ENCODE assay signal across 1 cellular context in the genomic region with DNA sequence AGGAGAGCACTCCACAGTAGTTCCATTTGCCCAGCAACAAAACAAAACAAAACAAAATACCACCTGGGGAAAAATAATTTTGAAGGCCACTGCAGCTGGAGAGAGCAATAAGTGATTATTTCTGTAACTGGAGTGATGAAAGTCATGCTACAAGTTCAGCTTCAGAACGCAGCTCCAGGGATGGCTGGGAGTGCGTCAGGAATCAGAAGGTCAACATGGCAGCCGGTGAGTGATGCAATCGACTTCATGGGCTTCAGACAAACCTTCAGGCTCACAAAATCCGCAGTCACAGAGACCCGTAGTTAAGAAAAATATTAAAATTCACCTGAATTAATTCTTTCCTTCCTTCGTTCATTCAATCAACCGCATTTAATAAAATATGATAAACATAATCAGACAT.
TF ChIP-seq lines count a peak whose summit lies in the region.

No MANE protein-coding gene starts in this region.

TF ChIP-seq in WTC11, 78 proteins besides CTCF, POLR2A, EP300 and RAD21 (continued from another document):
- TF ChIP-seq, protein P1, sequence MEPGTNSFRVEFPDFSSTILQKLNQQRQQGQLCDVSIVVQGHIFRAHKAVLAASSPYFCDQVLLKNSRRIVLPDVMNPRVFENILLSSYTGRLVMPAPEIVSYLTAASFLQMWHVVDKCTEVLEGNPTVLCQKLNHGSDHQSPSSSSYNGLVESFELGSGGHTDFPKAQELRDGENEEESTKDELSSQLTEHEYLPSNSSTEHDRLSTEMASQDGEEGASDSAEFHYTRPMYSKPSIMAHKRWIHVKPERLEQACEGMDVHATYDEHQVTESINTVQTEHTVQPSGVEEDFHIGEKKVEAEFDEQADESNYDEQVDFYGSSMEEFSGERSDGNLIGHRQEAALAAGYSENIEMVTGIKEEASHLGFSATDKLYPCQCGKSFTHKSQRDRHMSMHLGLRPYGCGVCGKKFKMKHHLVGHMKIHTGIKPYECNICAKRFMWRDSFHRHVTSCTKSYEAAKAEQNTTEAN (CRISPR knock-in tag; IDR thresholded peaks at IDR 0.05): no peak
- TF ChIP-seq TEAD4 (CRISPR knock-in tag; IDR thresholded peaks at IDR 0.05) (no peak), CREM (CRISPR knock-in tag; IDR thresholded peaks at IDR 0.05) (no peak), ZNF317 (CRISPR knock-in tag; IDR thresholded peaks at IDR 0.05; ENCODE audit: borderline replicate concordance, low read depth) (no peak), RELA (CRISPR knock-in tag; IDR thresholded peaks at IDR 0.05; ENCODE audit: borderline replicate concordance) (no peak)
- TF ChIP-seq, protein P2, sequence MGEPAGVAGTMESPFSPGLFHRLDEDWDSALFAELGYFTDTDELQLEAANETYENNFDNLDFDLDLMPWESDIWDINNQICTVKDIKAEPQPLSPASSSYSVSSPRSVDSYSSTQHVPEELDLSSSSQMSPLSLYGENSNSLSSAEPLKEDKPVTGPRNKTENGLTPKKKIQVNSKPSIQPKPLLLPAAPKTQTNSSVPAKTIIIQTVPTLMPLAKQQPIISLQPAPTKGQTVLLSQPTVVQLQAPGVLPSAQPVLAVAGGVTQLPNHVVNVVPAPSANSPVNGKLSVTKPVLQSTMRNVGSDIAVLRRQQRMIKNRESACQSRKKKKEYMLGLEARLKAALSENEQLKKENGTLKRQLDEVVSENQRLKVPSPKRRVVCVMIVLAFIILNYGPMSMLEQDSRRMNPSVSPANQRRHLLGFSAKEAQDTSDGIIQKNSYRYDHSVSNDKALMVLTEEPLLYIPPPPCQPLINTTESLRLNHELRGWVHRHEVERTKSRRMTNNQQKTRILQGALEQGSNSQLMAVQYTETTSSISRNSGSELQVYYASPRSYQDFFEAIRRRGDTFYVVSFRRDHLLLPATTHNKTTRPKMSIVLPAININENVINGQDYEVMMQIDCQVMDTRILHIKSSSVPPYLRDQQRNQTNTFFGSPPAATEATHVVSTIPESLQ (CRISPR knock-in tag; IDR thresholded peaks at IDR 0.05): no peak
- TF ChIP-seq, protein P3, sequence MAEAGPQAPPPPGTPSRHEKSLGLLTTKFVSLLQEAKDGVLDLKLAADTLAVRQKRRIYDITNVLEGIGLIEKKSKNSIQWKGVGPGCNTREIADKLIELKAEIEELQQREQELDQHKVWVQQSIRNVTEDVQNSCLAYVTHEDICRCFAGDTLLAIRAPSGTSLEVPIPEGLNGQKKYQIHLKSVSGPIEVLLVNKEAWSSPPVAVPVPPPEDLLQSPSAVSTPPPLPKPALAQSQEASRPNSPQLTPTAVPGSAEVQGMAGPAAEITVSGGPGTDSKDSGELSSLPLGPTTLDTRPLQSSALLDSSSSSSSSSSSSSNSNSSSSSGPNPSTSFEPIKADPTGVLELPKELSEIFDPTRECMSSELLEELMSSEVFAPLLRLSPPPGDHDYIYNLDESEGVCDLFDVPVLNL (CRISPR knock-in tag; IDR thresholded peaks at IDR 0.05; ENCODE audit: borderline replicate concordance, low read depth): no peak
- TF ChIP-seq, protein P4, sequence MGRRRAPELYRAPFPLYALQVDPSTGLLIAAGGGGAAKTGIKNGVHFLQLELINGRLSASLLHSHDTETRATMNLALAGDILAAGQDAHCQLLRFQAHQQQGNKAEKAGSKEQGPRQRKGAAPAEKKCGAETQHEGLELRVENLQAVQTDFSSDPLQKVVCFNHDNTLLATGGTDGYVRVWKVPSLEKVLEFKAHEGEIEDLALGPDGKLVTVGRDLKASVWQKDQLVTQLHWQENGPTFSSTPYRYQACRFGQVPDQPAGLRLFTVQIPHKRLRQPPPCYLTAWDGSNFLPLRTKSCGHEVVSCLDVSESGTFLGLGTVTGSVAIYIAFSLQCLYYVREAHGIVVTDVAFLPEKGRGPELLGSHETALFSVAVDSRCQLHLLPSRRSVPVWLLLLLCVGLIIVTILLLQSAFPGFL (CRISPR knock-in tag; IDR thresholded peaks at IDR 0.05; ENCODE audit: borderline replicate concordance): no peak
- TF ChIP-seq, protein P5, sequence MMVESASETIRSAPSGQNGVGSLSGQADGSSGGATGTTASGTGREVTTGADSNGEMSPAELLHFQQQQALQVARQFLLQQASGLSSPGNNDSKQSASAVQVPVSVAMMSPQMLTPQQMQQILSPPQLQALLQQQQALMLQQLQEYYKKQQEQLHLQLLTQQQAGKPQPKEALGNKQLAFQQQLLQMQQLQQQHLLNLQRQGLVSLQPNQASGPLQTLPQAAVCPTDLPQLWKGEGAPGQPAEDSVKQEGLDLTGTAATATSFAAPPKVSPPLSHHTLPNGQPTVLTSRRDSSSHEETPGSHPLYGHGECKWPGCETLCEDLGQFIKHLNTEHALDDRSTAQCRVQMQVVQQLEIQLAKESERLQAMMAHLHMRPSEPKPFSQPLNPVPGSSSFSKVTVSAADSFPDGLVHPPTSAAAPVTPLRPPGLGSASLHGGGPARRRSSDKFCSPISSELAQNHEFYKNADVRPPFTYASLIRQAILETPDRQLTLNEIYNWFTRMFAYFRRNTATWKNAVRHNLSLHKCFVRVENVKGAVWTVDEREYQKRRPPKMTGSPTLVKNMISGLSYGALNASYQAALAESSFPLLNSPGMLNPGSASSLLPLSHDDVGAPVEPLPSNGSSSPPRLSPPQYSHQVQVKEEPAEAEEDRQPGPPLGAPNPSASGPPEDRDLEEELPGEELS (CRISPR knock-in tag; IDR thresholded peaks at IDR 0.05): no peak
